In genomic region chr2:119697290-119698013, GRCh38 we compare ENCODE assay signal across 11 cellular contexts. TPM values are rescaled to one million over a fixed set of nuclear protein-coding genes. Genes with fewer than 3 reads are reported as not detected.
A peak's percentile ranks its signal among the peaks of the same experiment; 100 is the strongest.
DNase-seq lines count a peak whose midpoint lies in the region; ATAC-seq and TF ChIP-seq lines count a peak whose summit lies in the region.
"Had no signal": no experiment of that assay in that cellular context is flagged by ENCODE, and none has a peak within 500 bp of the region (broad histone marks: within the 10 kb centered on the region; RNA-seq: fewer than 3 reads in every experiment).

No MANE protein-coding gene starts in this region.

- no peak for DNase-seq in activated T-cell treated with anti-CD3 and anti-CD28 coated beads, Interleukin-2, amount 50 U/mL, for 4 hours
- DNase-seq in activated T-cell treated with anti-CD3 and anti-CD28 coated beads, Interleukin-2, amount 50 U/mL, for 48 hours: no peak
- DNase-seq in naive thymus-derived CD8-positive, alpha-beta T cell: peak in 2 of 10 donors; percentile 26 to 28
- DNase-seq in putamen (ENCODE audit: low spot score): no peak
- DNase-seq in testis: no peak
- DNase-seq in hippocampal formation (lab: John Stamatoyannopoulos, UW): no peak
- DNase-seq: activated gamma-delta T cell, immature natural killer cell had no signal

- no peaks in the 10 kb centered on the region for H3K9me3 ChIP-seq in testis
- H3K9me3 ChIP-seq: neutrophil had no signal

- peak; percentile 81 to 86 for ATAC-seq in activated T-cell treated with anti-CD3 and anti-CD28 coated beads, Interleukin-2, amount 50 U/mL, for 4 hours
- ATAC-seq in GM21528 (IDR thresholded peaks at IDR 0.05; ENCODE audit: low FRiP score, unreplicated experiment) (peak; percentile 58), HG03520 (IDR thresholded peaks at IDR 0.05; ENCODE audit: unreplicated experiment) (peak; percentile 90)
- ATAC-seq in naive thymus-derived CD8-positive, alpha-beta T cell: peak; percentile 57 to 66

- 49 to 58% methylated on average over 8 of the region's 8 CpGs for WGBS in testis, 2 donors

- no peak for TF ChIP-seq CTCF in testis (IDR thresholded peaks at IDR 0.05)

- peaks cover 56% of the 10 kb centered on the region for H3K4me1 ChIP-seq in testis

- no peak for TF ChIP-seq POLR2A in testis (IDR thresholded peaks at IDR 0.05)

- no peak overlapping the region for H3K27ac ChIP-seq in testis
- H3K27ac ChIP-seq: neutrophil had no signal

- POLR2A ChIA-PET in naive thymus-derived CD8-positive, alpha-beta T cell (lab: Charles Lee): interaction anchor here (2.1 to 5.4 kb wide), 2 partner anchors 12 to 17 kb away, joined by 4 to 57 read pairs; partner anchors contain the start of gene TMEM177

- no peaks in the 10 kb centered on the region for H3K27me3 ChIP-seq in testis
- H3K27me3 ChIP-seq: neutrophil had no signal

- H3K36me3 ChIP-seq in testis (ENCODE audit: low read depth, missing control alignments): no peaks in the 10 kb centered on the region
- H3K36me3 ChIP-seq: neutrophil had no signal

- intact Hi-C loops in testis (cut with DNase I; ENCODE audit: low total_unique reads): no loop called here

- no peak overlapping the region for H3K4me3 ChIP-seq in testis

- peaks cover 45% of the 10 kb centered on the region for H3K4me1 Mint-ChIP-seq in activated T-cell treated with anti-CD3 and anti-CD28 coated beads, Interleukin-2, amount 50 U/mL, for 4 hours (ENCODE audit: low read depth)
- peaks cover 29 to 56% (median 50%) of the 10 kb centered on the region in 4 donors for H3K4me1 Mint-ChIP-seq in naive thymus-derived CD8-positive, alpha-beta T cell

- peak overlapping the region; percentile 67 to 91 (median 85) for H3K27ac Mint-ChIP-seq in naive thymus-derived CD8-positive, alpha-beta T cell
- H3K27ac Mint-ChIP-seq: immature natural killer cell had no signal

- no peak overlapping the region for H3K4me3 Mint-ChIP-seq in activated T-cell treated with anti-CD3 and anti-CD28 coated beads, Interleukin-2, amount 50 U/mL, for 4 hours
- H3K4me3 Mint-ChIP-seq in naive thymus-derived CD8-positive, alpha-beta T cell: peak overlapping the region; percentile 4 to 74 (median 66)
- H3K4me3 Mint-ChIP-seq: immature natural killer cell had no signal

- H3K9me3 Mint-ChIP-seq in activated T-cell treated with anti-CD3 and anti-CD28 coated beads, Interleukin-2, amount 50 U/mL, for 4 hours: no peaks in the 10 kb centered on the region
- H3K9me3 Mint-ChIP-seq in naive thymus-derived CD8-positive, alpha-beta T cell: no peaks in the 10 kb centered on the region
- H3K9me3 Mint-ChIP-seq: immature natural killer cell had no signal

- no peaks in the 10 kb centered on the region for H3K36me3 Mint-ChIP-seq in activated T-cell treated with anti-CD3 and anti-CD28 coated beads, Interleukin-2, amount 50 U/mL, for 4 hours (ENCODE audit: insufficient read depth)
- H3K36me3 Mint-ChIP-seq in naive thymus-derived CD8-positive, alpha-beta T cell: no peaks in the 10 kb centered on the region
- H3K36me3 Mint-ChIP-seq: immature natural killer cell had no signal

- peaks cover 2% of the 10 kb centered on the region for H3K27me3 Mint-ChIP-seq in activated T-cell treated with anti-CD3 and anti-CD28 coated beads, Interleukin-2, amount 50 U/mL, for 4 hours (ENCODE audit: low read depth)
- H3K27me3 Mint-ChIP-seq in naive thymus-derived CD8-positive, alpha-beta T cell: peaks cover 0 to 3% (median 0%) of the 10 kb centered on the region in 5 donors

RNA-seq across cellular contexts. Expression of gene TMEM177, which starts 18.5 kb away (rescaled TPM):
- total RNA-seq in activated T-cell treated with anti-CD3 and anti-CD28 coated beads, Interleukin-2, amount 50 U/mL, for 4 hours: 10 to 100 TPM; 13.6 to 19.3 (median 16.4) TPM
- total RNA-seq in naive thymus-derived CD8-positive, alpha-beta T cell: 10 to 100 TPM; 17.8 to 18.3 TPM
- 10 to 100 TPM; 10.2 to 18.2 (median 15.5) TPM for polyA plus RNA-seq in naive thymus-derived CD8-positive, alpha-beta T cell
- total RNA-seq in testis: 10 to 100 TPM; 26.4 to 28.8 TPM
- polyA plus RNA-seq in testis (ENCODE audit: insufficient read depth, low read depth, low replicate concordance): 19.0 TPM
